ENCODE assay signal across 7 cellular contexts in genomic region chr6:169723991-169724553, GRCh38. TPM values are rescaled to one million over a fixed set of nuclear protein-coding genes. Genes with fewer than 3 reads are reported as not detected.
DNase-seq lines count a peak whose midpoint lies in the region; ATAC-seq and TF ChIP-seq lines count a peak whose summit lies in the region.

Gene PHF10 (minus strand): TSS chr6:169724500. CDS start chr6:169723931, 569 bp downstream.

- H3K36me3 ChIP-seq in thymus (ENCODE audit: control insufficient read depth, insufficient read depth) = no peaks in the 10 kb centered on the region

- WGBS in thymus = under 1% methylated on average over 89 of the region's 98 CpGs

- peak within 1 kb of the TSS; percentile 66 for H3K4me3 ChIP-seq in HFF-Myc (replicated peaks; ENCODE audit: low read depth, low read length)
- peak within 1 kb of the TSS; percentile 90 for H3K4me3 ChIP-seq in thymus (ENCODE audit: low read length)

- peak; percentile 50 for ATAC-seq in GM18505 (IDR thresholded peaks at IDR 0.05; ENCODE audit: unreplicated experiment)
- peak; percentile 24 to 49 for ATAC-seq in naive thymus-derived CD8-positive, alpha-beta T cell

- no peaks in the 10 kb centered on the region for H3K9me3 ChIP-seq in thymus (ENCODE audit: control insufficient read depth)

- no peak for TF ChIP-seq CTCF in HFF-Myc (IDR thresholded peaks at IDR 0.05; ENCODE audit: low read depth, low read length, missing control alignments)

- H3K27me3 ChIP-seq in thymus (ENCODE audit: control insufficient read depth, insufficient read depth) = no peaks in the 10 kb centered on the region

- H3K27ac Mint-ChIP-seq in naive thymus-derived CD8-positive, alpha-beta T cell = peak within 1 kb of the TSS; percentile 95 to 99 (median 97)

- TF ChIP-seq POLR2A in GM18505 (IDR thresholded peaks at IDR 0.05; ENCODE audit: borderline replicate concordance, extremely low read depth, insufficient read depth, insufficient read length) = peak; percentile 29

- H3K4me1 Mint-ChIP-seq in naive thymus-derived CD8-positive, alpha-beta T cell = peaks cover 14 to 51% (median 38%) of the 10 kb centered on the region in 4 donors

- POLR2A ChIA-PET in naive thymus-derived CD8-positive, alpha-beta T cell (lab: Charles Lee) = interaction anchor here (0.8 to 8.9 kb wide), 10 partner anchors 12 to 829 kb away, joined by 3 to 129 read pairs (median 7); partner anchors contain the start of genes C6orf120, DYNLT2, ERMARD and PSMB1

- peaks cover 0 to 10% (median 2%) of the 10 kb centered on the region in 3 donors for H3K36me3 Mint-ChIP-seq in naive thymus-derived CD8-positive, alpha-beta T cell

- DNase-seq in HFF-Myc (ENCODE audit: extremely low read depth, low read depth) (no peak), NCI-H1105 treated with DMSO at 0.1 percent for 48 hours (lab: John Stamatoyannopoulos, UW) (peak; percentile 53), fibroblast of gingiva (ENCODE audit: low read depth) (peak; percentile 22)
- DNase-seq in activated T-cell treated with anti-CD3 and anti-CD28 coated beads, Interleukin-2, amount 50 U/mL, for 1 hour = peak; percentile 65
- DNase-seq in naive thymus-derived CD8-positive, alpha-beta T cell = peak in 9 of 10 donors; percentile 6 to 66 (median 47)

- H3K27ac ChIP-seq in thymus (ENCODE audit: low read depth) = peak within 1 kb of the TSS; percentile 98

- H3K4me1 ChIP-seq in thymus (ENCODE audit: control insufficient read depth, insufficient read depth, low read length) = peaks cover 6% of the 10 kb centered on the region

- H3K4me3 Mint-ChIP-seq in naive thymus-derived CD8-positive, alpha-beta T cell = peak within 1 kb of the TSS; percentile 90 to 97 (median 94)

- H3K9me3 Mint-ChIP-seq in naive thymus-derived CD8-positive, alpha-beta T cell = no peaks in the 10 kb centered on the region

- no peaks in the 10 kb centered on the region for H3K27me3 Mint-ChIP-seq in naive thymus-derived CD8-positive, alpha-beta T cell

RNA-seq across cellular contexts. Expression of gene PHF10, which starts in this region (rescaled TPM):
- 100 to 1,000 TPM; 124 to 126 TPM for total RNA-seq in naive thymus-derived CD8-positive, alpha-beta T cell
- 10 to 100 TPM; 13.1 to 23.2 (median 13.7) TPM for polyA plus RNA-seq in naive thymus-derived CD8-positive, alpha-beta T cell
- polyA plus RNA-seq in thymus = 90.0 TPM
